In the genomic region with DNA sequence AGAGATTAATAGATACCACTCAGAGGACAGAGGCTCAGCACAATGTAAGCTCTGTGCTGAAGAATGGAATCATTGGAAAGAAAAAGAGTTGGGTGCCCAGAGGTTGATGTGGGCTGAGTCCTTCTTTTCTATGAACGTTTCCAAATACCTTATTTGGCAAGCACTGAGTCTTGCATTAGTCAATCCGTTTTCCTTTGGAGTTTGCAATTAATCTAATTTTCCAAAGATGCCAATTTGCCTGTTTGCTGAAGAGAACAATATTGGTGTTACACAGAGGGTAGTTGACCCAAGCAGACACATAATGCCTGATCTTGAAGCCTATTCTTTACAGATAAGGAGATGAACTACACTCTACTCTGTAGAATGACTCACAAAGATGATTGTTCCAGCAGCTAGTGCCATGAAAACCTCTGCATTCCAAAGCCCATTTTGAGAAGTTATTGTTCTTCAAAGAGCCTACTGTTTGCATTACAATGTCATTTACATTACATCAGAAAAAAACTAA, we compare ENCODE assay signal across 17 cellular contexts. TPM values are rescaled to one million over a fixed set of nuclear protein-coding genes. Genes with fewer than 3 reads are reported as not detected.
DNase-seq lines count a peak whose midpoint lies in the region; ATAC-seq, FAIRE-seq and TF ChIP-seq lines count a peak whose summit lies in the region.
"Had no signal": no experiment of that assay in that cellular context is flagged by ENCODE, and none has a peak within 500 bp of the region (broad histone marks: within the 10 kb centered on the region; RNA-seq: fewer than 3 reads in every experiment).

No MANE protein-coding gene starts in this region.

- H3K36me3 ChIP-seq in HUES6 (ENCODE audit: control insufficient read depth, insufficient read depth, low read length) (no peaks in the 10 kb centered on the region), iPS-20b (ENCODE audit: insufficient read depth, low read depth, low read length) (no peaks in the 10 kb centered on the region), neuronal stem cell (replicated peaks in 1 of 2; ENCODE audit: control insufficient read depth in 2 of 2, insufficient read depth in 2 of 2, low read length in 2 of 2) (no peaks in the 10 kb centered on the region)
- H3K36me3 ChIP-seq in effector memory CD4-positive, alpha-beta T cell (ENCODE audit: control insufficient read depth, insufficient read depth, low read length) = no peaks in the 10 kb centered on the region
- H3K36me3 ChIP-seq: thyroid gland had no signal

- WGBS in A549 (ENCODE audit: missing lambda C conversion rate) = 1% methylated on average over 2 of the region's 2 CpGs
- WGBS in neuronal stem cell (ENCODE audit: extremely low coverage in 2 of 2, insufficient read length in 2 of 2, insufficient replicate concordance in 1 of 2), 2 donors = no CpG with 5 or more reads among the region's 2 CpGs

- no peak overlapping the region for H3K14ac ChIP-seq in neuronal stem cell (ENCODE audit: low read length)

- no peak overlapping the region for H2BK5ac ChIP-seq in neuronal stem cell (ENCODE audit: low read length)

- ATAC-seq in A549 (peak; percentile 31 to 64; a peak in 3 of 6 replicates), GM21619 (IDR thresholded peaks at IDR 0.05; ENCODE audit: unreplicated experiment) (no peak), GM21529 (IDR thresholded peaks at IDR 0.05; ENCODE audit: unreplicated experiment) (no peak)

- H2AFZ ChIP-seq in neuronal stem cell (ENCODE audit: low read length) = no peak overlapping the region

- no peak for TF ChIP-seq CTCF in A549 (IDR thresholded peaks at IDR 0.05)

- POLR2A ChIA-PET in A549 (lab: Yijun Ruan, JAX) = interaction anchor here (1.0 kb wide), 1 partner anchor 12 kb away, joined by 4 read pairs; no protein-coding TSS in a partner anchor

- H3K27me3 ChIP-seq in HUES6 (ENCODE audit: control insufficient read depth, insufficient read depth, low read length) (no peaks in the 10 kb centered on the region), iPS-20b (ENCODE audit: insufficient read depth, low read length) (no peaks in the 10 kb centered on the region), neuronal stem cell (ENCODE audit: control insufficient read depth in 3 of 3, insufficient read depth in 3 of 3, low read depth in 1 of 3, low read length in 3 of 3) (peaks cover 0 to 6% (median 0%) of the 10 kb centered on the region in 3 experiments)
- peaks cover 3% of the 10 kb centered on the region for H3K27me3 ChIP-seq in effector memory CD4-positive, alpha-beta T cell (replicated peaks; ENCODE audit: control insufficient read depth, insufficient read depth, low read length, poor library complexity, severe bottlenecking)
- H3K27me3 ChIP-seq: thyroid gland had no signal

- H3K4me3 ChIP-seq in A549 (no peak overlapping the region), HUES6 (ENCODE audit: low read depth, low read length) (peak overlapping the region; percentile 37), iPS-20b (ENCODE audit: low read length) (peak overlapping the region; percentile 41; the same call in 1 of the 2 replicates), neuronal stem cell (ENCODE audit: low read length in 2 of 2) (no peak overlapping the region)
- no peak overlapping the region for H3K4me3 ChIP-seq in effector memory CD4-positive, alpha-beta T cell (ENCODE audit: insufficient read depth, low read depth, low read length, poor library complexity, severe bottlenecking)
- H3K4me3 ChIP-seq: coronary artery, thyroid gland had no signal

- no peaks in the 10 kb centered on the region for H3K79me1 ChIP-seq in neuronal stem cell (ENCODE audit: low read depth, low read length)

- H3K4ac ChIP-seq in neuronal stem cell (ENCODE audit: low read length) = no peak overlapping the region

- no peak overlapping the region for H2BK12ac ChIP-seq in neuronal stem cell (ENCODE audit: low read length)

- H2BK15ac ChIP-seq in neuronal stem cell (ENCODE audit: low read length) = no peak overlapping the region

- 0 out of 3 replicates have a peak, but pooled peaks cover 4% of the 10 kb centered on the region for H3K9me3 ChIP-seq in A549
- peaks cover 6% of the 10 kb centered on the region for H3K9me3 ChIP-seq in HUES6 (ENCODE audit: control insufficient read depth, insufficient read depth, low read depth, low read length)
- H3K9me3 ChIP-seq in iPS-20b (ENCODE audit: insufficient read depth, low read depth, low read length) = peaks cover 7% of the 10 kb centered on the region; the same call in 1 of the 2 replicates
- H3K9me3 ChIP-seq in neuronal stem cell (replicated peaks in 1 of 2; ENCODE audit: control insufficient read depth in 2 of 2, insufficient read depth in 1 of 2, low read depth in 1 of 2, low read length in 2 of 2) = peaks cover 2 to 5% of the 10 kb centered on the region in 2 donors
- no peaks in the 10 kb centered on the region for H3K9me3 ChIP-seq in effector memory CD4-positive, alpha-beta T cell (ENCODE audit: control insufficient read depth, low read length)
- H3K9me3 ChIP-seq: Caco-2, thyroid gland had no signal

- no peak overlapping the region for H3K23ac ChIP-seq in neuronal stem cell (ENCODE audit: low read depth, low read length, poor library complexity)

- H3K18ac ChIP-seq in neuronal stem cell (ENCODE audit: low read length) = no peak overlapping the region

- TF ChIP-seq POLR2A in A549 (IDR thresholded peaks at IDR 0.05; ENCODE audit: low read length) = no peak

- no peak overlapping the region for H4K8ac ChIP-seq in neuronal stem cell (ENCODE audit: low read depth, low read length)

- no peak overlapping the region for H4K91ac ChIP-seq in neuronal stem cell (ENCODE audit: low read depth, low read length, poor library complexity)

- H2AK5ac ChIP-seq in neuronal stem cell (ENCODE audit: low read depth, low read length) = no peak overlapping the region

- H3K9ac ChIP-seq in HUES6 (ENCODE audit: low read length) = peak overlapping the region; percentile 44
- peak overlapping the region; percentile 24; the same call in 1 of the 2 replicates for H3K9ac ChIP-seq in iPS-20b (ENCODE audit: low read depth, low read length)
- H3K9ac ChIP-seq in neuronal stem cell (ENCODE audit: low read depth, low read length, poor library complexity) = no peak overlapping the region

- H3K4me1 ChIP-seq in A549 = peaks cover 48% of the 10 kb centered on the region
- H3K4me1 ChIP-seq in HUES6 (ENCODE audit: control insufficient read depth, insufficient read depth, low read length) = peaks cover 36% of the 10 kb centered on the region
- peaks cover 32% of the 10 kb centered on the region for H3K4me1 ChIP-seq in iPS-20b (ENCODE audit: insufficient read depth, low read length)
- H3K4me1 ChIP-seq in neuronal stem cell (ENCODE audit: control insufficient read depth in 2 of 2, insufficient read depth in 1 of 2, low read depth in 1 of 2, low read length in 2 of 2) = peaks cover 2 to 7% of the 10 kb centered on the region in 2 donors
- no peaks in the 10 kb centered on the region for H3K4me1 ChIP-seq in effector memory CD4-positive, alpha-beta T cell (ENCODE audit: control insufficient read depth, insufficient read depth, low read length, poor library complexity, severe bottlenecking)

- CTCF ChIA-PET in A549 (lab: Yijun Ruan, JAX) = interaction anchor here (3.7 kb wide), 1 partner anchor 25 kb away, joined by 19 read pairs; no protein-coding TSS in a partner anchor

- H3K27ac ChIP-seq in A549 (peak overlapping the region; percentile 69 to 78), HUES6 (ENCODE audit: low read depth, low read length) (peak overlapping the region; percentile 95), iPS-20b (ENCODE audit: low read length) (peak overlapping the region; percentile 53), neuronal stem cell (replicated peaks; ENCODE audit: low read length) (no peak overlapping the region)
- no peak overlapping the region for H3K27ac ChIP-seq in effector memory CD4-positive, alpha-beta T cell (ENCODE audit: insufficient read depth, low read length, poor library complexity, severe bottlenecking)
- H3K27ac ChIP-seq: coronary artery, thyroid gland had no signal

- H3K4me2 ChIP-seq in A549 (peak overlapping the region; percentile 84), neuronal stem cell (ENCODE audit: insufficient read depth, low read length, poor library complexity, severe bottlenecking) (no peak overlapping the region)

- no peak for FAIRE-seq in A549 (lab: Jason Lieb, UNC)
- FAIRE-seq: islet of Langerhans had no signal

- no peak for TF ChIP-seq RAD21 in A549 (conservative IDR thresholded peaks at IDR 0.05 in 1 of 2, IDR thresholded peaks at IDR 0.05 in 1 of 2)

- H2BK120ac ChIP-seq in neuronal stem cell (ENCODE audit: low read depth, low read length) = no peak overlapping the region

- peak in 1 of 2 experiments; percentile 50 for DNase-seq in A549 (ENCODE audit: low read depth in 1 of 2, low spot score in 1 of 2)
- peak; percentile 50 for DNase-seq in amniotic epithelial cell (ENCODE audit: low read depth)
- no peak for DNase-seq in neuronal stem cell (ENCODE audit: low spot score)
- DNase-seq in effector memory CD4-positive, alpha-beta T cell = no peak
- DNase-seq: ACHN, activated T-cell treated with anti-CD3 and anti-CD28 coated beads for 4 hours, KBM-7, NCI-H1694 treated with DMSO at 0.1 percent for 48 hours, NCI-H774, thyroid gland had no signal

- no peak for TF ChIP-seq EP300 in A549 (IDR thresholded peaks at IDR 0.05)

TF ChIP-seq in A549, 52 proteins besides CTCF, POLR2A, EP300 and RAD21 (continues in another document):
- no peak for TF ChIP-seq SREBF2 (IDR thresholded peaks at IDR 0.05)
- TF ChIP-seq FOSL2 (IDR thresholded peaks at IDR 0.05) = 0 out of 2 replicates have a peak, but pooled peaks have one; percentile 15
- TF ChIP-seq FOSL2 (CRISPR knock-in tag; IDR thresholded peaks at IDR 0.05) = peak; percentile 46; the same call in 1 of the 2 replicates
- TF ChIP-seq GATA3 (IDR thresholded peaks at IDR 0.05; ENCODE audit: borderline replicate concordance) = peak; percentile 26; the same call in 1 of the 2 replicates
- TF ChIP-seq, protein P1, sequence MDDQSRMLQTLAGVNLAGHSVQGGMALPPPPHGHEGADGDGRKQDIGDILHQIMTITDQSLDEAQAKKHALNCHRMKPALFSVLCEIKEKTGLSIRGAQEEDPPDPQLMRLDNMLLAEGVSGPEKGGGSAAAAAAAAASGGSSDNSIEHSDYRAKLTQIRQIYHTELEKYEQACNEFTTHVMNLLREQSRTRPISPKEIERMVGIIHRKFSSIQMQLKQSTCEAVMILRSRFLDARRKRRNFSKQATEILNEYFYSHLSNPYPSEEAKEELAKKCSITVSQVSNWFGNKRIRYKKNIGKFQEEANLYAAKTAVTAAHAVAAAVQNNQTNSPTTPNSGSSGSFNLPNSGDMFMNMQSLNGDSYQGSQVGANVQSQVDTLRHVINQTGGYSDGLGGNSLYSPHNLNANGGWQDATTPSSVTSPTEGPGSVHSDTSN (IDR thresholded peaks at IDR 0.05) = no peak
- no peak for TF ChIP-seq ZNF302 (CRISPR knock-in tag; IDR thresholded peaks at IDR 0.05)

RNA-seq across cellular contexts. Expression of a gene that starts 55.4 kb away (rescaled TPM):
- polyA plus RNA-seq in A549 (2011; rRNA removed) = 161 and 165 TPM in 2 replicates
- 35.2 and 44.0 TPM in 2 replicates for polyA plus RNA-seq in A549 (2012; cell fraction: cytosol; rRNA removed)
- polyA plus RNA-seq in A549 (2012; cell fraction: nucleus; rRNA removed) = 33.9 and 45.5 TPM in 2 replicates
- polyA plus RNA-seq in A549 (2017; fragmentation: RNase III; extraction: RNeasy Plus Mini Kit Qiagen cat#74134 plus additional on column Dnase treatment) = 65.1 to 77.9 TPM (median 72.3 TPM) in 3 replicates
- 417 and 431 TPM in 2 replicates for polyA minus RNA-seq in A549 (2011; rRNA and poly(A)+ RNA removed)
- polyA plus RNA-seq in neuronal stem cell (2013, experiment 1 of 2) = 1.2 TPM
- polyA plus RNA-seq in neuronal stem cell (2013, experiment 2 of 2) = 0.72 TPM

Comparison
In these comparisons a context has a peak if more than half of its experiments do, and no peak if none do; other contexts are left out.
1. ATAC-seq: peak in A549 (2 of 2); none in GM21619 (single experiment) and GM21529 (single experiment).
2. H3K27ac ChIP-seq: peak in A549 (2 of 2), HUES6 (single experiment) and iPS-20b (single experiment); none in neuronal stem cell (single experiment) and effector memory CD4-positive, alpha-beta T cell (single experiment).
3. H3K4me3 ChIP-seq: peak in HUES6 (single experiment) and iPS-20b (single experiment); none in A549 (single experiment), neuronal stem cell (0 of 2) and effector memory CD4-positive, alpha-beta T cell (single experiment).